Comparison of ENCODE assay signal across 11 cellular contexts in the genomic region with DNA sequence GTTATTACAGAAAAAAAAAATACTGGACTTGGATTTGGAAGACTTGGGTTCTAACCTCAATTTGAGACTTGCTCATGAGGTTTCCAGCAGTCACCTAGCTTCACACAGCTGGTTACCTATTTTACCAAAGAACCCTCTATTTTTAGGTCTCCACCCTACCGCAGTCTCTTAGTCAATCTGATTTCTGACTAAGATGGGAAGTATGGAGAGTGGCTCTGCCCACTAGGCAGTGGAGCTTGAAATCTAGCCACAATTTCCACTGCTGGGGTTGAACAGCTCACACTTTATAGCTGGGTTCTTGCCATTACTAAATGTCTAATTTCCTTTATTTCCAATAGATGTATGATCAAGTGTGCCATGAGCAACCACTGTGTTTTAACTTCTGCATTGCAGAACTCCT. TPM values are rescaled to one million over a fixed set of nuclear protein-coding genes. Genes with fewer than 3 reads are reported as not detected.
DNase-seq lines count a peak whose midpoint lies in the region; ATAC-seq and TF ChIP-seq lines count a peak whose summit lies in the region.
"Had no signal": no experiment of that assay in that cellular context is flagged by ENCODE, and none has a peak within 500 bp of the region (broad histone marks: within the 10 kb centered on the region; RNA-seq: fewer than 3 reads in every experiment).

No MANE protein-coding gene starts in this region.

- no peaks in the 10 kb centered on the region for H3K4me1 Mint-ChIP-seq in Calu3 (ENCODE audit: low read depth, unreplicated experiment)

- no peaks in the 10 kb centered on the region for H3K9me3 Mint-ChIP-seq in Calu3 (ENCODE audit: low read depth, unreplicated experiment)

- BruUV-seq in Calu3 (replicated peaks; lab: Mats Ljungman, UMichigan) = no TSS peak

- peak; percentile 29 for DNase-seq in fibroblast of peridontal ligament (ENCODE audit: extremely low read depth)
- no peak for DNase-seq in foreskin melanocyte
- no peak for DNase-seq in left lobe of liver (ENCODE audit: low spot score)
- DNase-seq in Calu3 = no peak
- no peak for DNase-seq in NCI-H1048 (lab: John Stamatoyannopoulos, UW)
- DNase-seq: activated naive CD4-positive, alpha-beta T cell treated with Interleukin-2 at 50 U/mL for 16 hours; MM.1S; pancreas had no signal

- CTCF ChIA-PET in Calu3 (lab: Charles Lee) = no interaction called here

- H3K27ac Mint-ChIP-seq in Calu3 (ENCODE audit: unreplicated experiment) = no peak overlapping the region

- ATAC-seq in GM18858 (IDR thresholded peaks at IDR 0.05; ENCODE audit: unreplicated experiment) (peak; percentile 98), GM21723 (IDR thresholded peaks at IDR 0.05; ENCODE audit: unreplicated experiment) (peak; percentile 84), HG03354 (IDR thresholded peaks at IDR 0.05; ENCODE audit: poor library complexity, severe bottlenecking, unreplicated experiment) (peak; percentile 95), left lobe of liver (no peak)

- H3K36me3 Mint-ChIP-seq in Calu3 (ENCODE audit: insufficient read depth, unreplicated experiment) = no peaks in the 10 kb centered on the region

- no peak for TF ChIP-seq CTCF in Calu3 (IDR thresholded peaks at IDR 0.05; ENCODE audit: unreplicated experiment)

- no peak overlapping the region for H3K4me3 Mint-ChIP-seq in Calu3 (ENCODE audit: low read depth, unreplicated experiment)

- H3K27me3 Mint-ChIP-seq in Calu3 (ENCODE audit: unreplicated experiment) = no peaks in the 10 kb centered on the region

- intact Hi-C loops in Calu3 (cut with micrococcal nuclease; ENCODE audit: unreplicated experiment) = no loop called here

RNA-seq across cellular contexts. Expression of gene GASK1B, which starts 43.2 kb away (rescaled TPM):
- 3.2 TPM for total RNA-seq in left lobe of liver
- 1.4 and 2.3 TPM in 2 replicates for total RNA-seq in Calu3 (2022)
